In genomic region chr1:156590326-156591180, GRCh38 we compare ENCODE assay signal across 6 cellular contexts. TPM values are rescaled to one million over a fixed set of nuclear protein-coding genes. Genes with fewer than 3 reads are reported as not detected.
DNase-seq lines count a peak whose midpoint lies in the region; FAIRE-seq and TF ChIP-seq lines count a peak whose summit lies in the region.

No MANE protein-coding gene starts in this region.

- H3K36me3 Mint-ChIP-seq in astrocyte (ENCODE audit: low read depth, unreplicated experiment): peaks cover 5% of the 10 kb centered on the region

- peaks cover 3% of the 10 kb centered on the region for H3K4me1 Mint-ChIP-seq in astrocyte (ENCODE audit: low read depth, unreplicated experiment)

- H3K27me3 ChIP-seq in HUES6 (ENCODE audit: control insufficient read depth, insufficient read depth, low read length) (no peaks in the 10 kb centered on the region), astrocyte (ENCODE audit: insufficient read depth, low read length) (no peaks in the 10 kb centered on the region), osteoblast (ENCODE audit: insufficient read depth, low read length) (peaks cover 3% of the 10 kb centered on the region)

- H3K36me3 ChIP-seq in HUES6 (ENCODE audit: control insufficient read depth, insufficient read depth, low read length) (peaks cover 30% of the 10 kb centered on the region), astrocyte (ENCODE audit: insufficient read depth, low read length) (peaks cover 8% of the 10 kb centered on the region), osteoblast (ENCODE audit: insufficient read depth, low read length) (peaks cover 18% of the 10 kb centered on the region)

- no peak for FAIRE-seq in astrocyte (lab: Jason Lieb, UNC)

- peak overlapping the region; percentile 6 for H3K27ac Mint-ChIP-seq in astrocyte (ENCODE audit: unreplicated experiment)

- H3K4me3 ChIP-seq in HUES6 (ENCODE audit: low read depth, low read length) (peak overlapping the region; percentile 70), astrocyte (ENCODE audit: insufficient read depth, low read depth, low read length) (peak overlapping the region; percentile 61), osteoblast (ENCODE audit: insufficient read depth, low read length) (peak overlapping the region; percentile 92)

- H3K9ac ChIP-seq in HUES6 (ENCODE audit: low read length) (peak overlapping the region; percentile 83), astrocyte (ENCODE audit: low read length) (no peak overlapping the region)

- peaks cover 3% of the 10 kb centered on the region for H3K27me3 Mint-ChIP-seq in astrocyte (ENCODE audit: low read depth, unreplicated experiment)

- DNase-seq in astrocyte (ENCODE audit: low read depth) (no peak), osteoblast (ENCODE audit: insufficient read length, low spot score, missing footprints) (no peak), RPMI8226 (no peak), NCI-H510A treated with DMSO at 0.1 percent for 48 hours (lab: John Stamatoyannopoulos, UW) (no peak), DMS114 treated with DMSO at 0.1 percent for 48 hours (lab: John Stamatoyannopoulos, UW; ENCODE audit: unreplicated experiment) (no peak)

- H3K79me2 ChIP-seq in astrocyte (ENCODE audit: insufficient read depth, low read length) (peaks cover 9% of the 10 kb centered on the region), osteoblast (ENCODE audit: insufficient read depth, low read length) (peaks cover 6% of the 10 kb centered on the region)

- H2AFZ ChIP-seq in astrocyte (ENCODE audit: low read depth, low read length): no peak overlapping the region
- H2AFZ ChIP-seq in osteoblast (ENCODE audit: low read length): peak overlapping the region; percentile 97

- H3K9me3 Mint-ChIP-seq in astrocyte (ENCODE audit: unreplicated experiment): peaks cover 2% of the 10 kb centered on the region

- H3K4me2 ChIP-seq in astrocyte (ENCODE audit: low read length): peak overlapping the region; percentile 91
- H3K4me2 ChIP-seq in osteoblast (ENCODE audit: insufficient read depth, low read length): peak overlapping the region; percentile 99

- TF ChIP-seq CTCF in astrocyte (IDR thresholded peaks at IDR 0.05; ENCODE audit: insufficient read depth, low read depth, low read length): no peak
- TF ChIP-seq CTCF in osteoblast (IDR thresholded peaks at IDR 0.05; ENCODE audit: extremely low read depth, low read depth, low read length): no peak

- H4K20me1 ChIP-seq in astrocyte (ENCODE audit: insufficient read depth, low read length) (peaks cover 5% of the 10 kb centered on the region), osteoblast (ENCODE audit: insufficient read depth, low read length) (peaks cover 3% of the 10 kb centered on the region)

- H3K27ac ChIP-seq in HUES6 (ENCODE audit: low read depth, low read length): no peak overlapping the region
- no peak overlapping the region for H3K27ac ChIP-seq in astrocyte (ENCODE audit: low read depth, low read length)
- peak overlapping the region; percentile 74 for H3K27ac ChIP-seq in osteoblast (ENCODE audit: low read depth, low read length)

- H3K4me1 ChIP-seq in HUES6 (ENCODE audit: control insufficient read depth, insufficient read depth, low read length) (peaks cover 9% of the 10 kb centered on the region), astrocyte (ENCODE audit: insufficient read depth, low read length) (peaks cover 12% of the 10 kb centered on the region), osteoblast (ENCODE audit: insufficient read depth, low read length) (peaks cover 13% of the 10 kb centered on the region)

- H3K9me3 ChIP-seq in HUES6 (ENCODE audit: control insufficient read depth, insufficient read depth, low read depth, low read length) (no peaks in the 10 kb centered on the region), astrocyte (ENCODE audit: insufficient read depth, low read depth, low read length) (no peaks in the 10 kb centered on the region), osteoblast (ENCODE audit: low read depth, low read length) (no peaks in the 10 kb centered on the region)

- H3K4me3 Mint-ChIP-seq in astrocyte (ENCODE audit: unreplicated experiment): peak overlapping the region; percentile 79

RNA-seq across cellular contexts. Expression of gene NAXE, which starts 1.0 kb away (rescaled TPM):
- 48.5 and 51.1 TPM in 2 replicates for total RNA-seq in astrocyte
- total RNA-seq in osteoblast: 54.8 and 63.7 TPM in 2 replicates

RNA-seq across cellular contexts. Expression of gene GPATCH4, which starts 10.7 kb away (rescaled TPM):
- total RNA-seq in astrocyte (20.6 and 22.8 TPM in 2 replicates), osteoblast (8.0 and 11.2 TPM in 2 replicates)

RNA-seq across cellular contexts. Expression of gene TTC24, which starts 11.0 kb away (rescaled TPM):
- not detected in 2 replicates for total RNA-seq in astrocyte
- total RNA-seq in osteoblast: not detected in 2 replicates

RNA-seq across cellular contexts. Expression of gene IQGAP3, which starts 18.2 kb away (rescaled TPM):
- total RNA-seq in astrocyte (1.9 and 2.2 TPM in 2 replicates), osteoblast (2.9 and 3.5 TPM in 2 replicates)

RNA-seq across cellular contexts. Expression of gene HAPLN2, which starts 28.7 kb away (rescaled TPM):
- total RNA-seq in astrocyte (not detected in 2 replicates), osteoblast (not detected in 2 replicates)
